Comparison of ENCODE assay signal across 35 cellular contexts in the genomic region with DNA sequence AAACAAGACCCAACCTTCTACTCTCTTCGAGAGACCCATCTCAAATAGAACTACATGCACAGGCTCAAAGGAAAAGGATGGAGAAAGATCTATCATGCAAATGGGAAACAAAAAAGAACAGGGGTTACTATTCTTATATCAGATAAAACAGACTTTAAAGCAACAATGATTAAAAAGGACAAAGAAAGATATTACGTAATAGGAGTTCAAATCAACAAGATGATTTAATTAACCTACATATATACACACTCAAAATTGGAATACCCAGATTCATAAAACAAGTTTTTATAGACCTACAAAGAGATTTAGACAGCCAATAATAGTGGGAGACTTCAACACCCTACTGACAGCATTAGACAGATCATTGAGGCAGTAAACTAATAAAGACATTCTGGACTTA.
"Had no signal": no experiment of that assay in that cellular context is flagged by ENCODE, and none has a peak within 500 bp of the region (broad histone marks: within the 10 kb centered on the region; RNA-seq: fewer than 3 reads in every experiment).

No MANE protein-coding gene starts in this region.

- H3K36me3 ChIP-seq: MG63 had no signal

- DNase-seq: Karpas-422, Kasumi-1, MG63, MM.1S, MV-4-11, NCI-H1048, NCI-H1092, NCI-H1092 treated with DMSO at 0.1 percent for 48 hours, NCI-H1105, NCI-H1105 treated with DMSO at 0.1 percent for 48 hours, NCI-H1417, NCI-H1417 treated with DMSO at 0.1 percent for 48 hours, NCI-H1436, NCI-H1436 treated with DMSO at 0.1 percent for 48 hours, NCI-H146, NCI-H1694, NCI-H1694 treated with DMSO at 0.1 percent for 48 hours, NCI-H187, NCI-H187 treated with DMSO at 0.1 percent for 48 hours, NCI-H1930, NCI-H2029, NCI-H2029 treated with DMSO at 0.1 percent for 48 hours, NCI-H2081, NCI-H2081 treated with DMSO at 0.1 percent for 48 hours, NCI-H2107, NCI-H2171, NCI-H2171 treated with DMSO at 0.1 percent for 48 hours, NCI-H2227 treated with DMSO at 0.1 percent for 48 hours, NCI-H226, NCI-H345, NCI-H446, NCI-H446 treated with DMSO at 0.1 percent for 48 hours, NCI-H510A, NCI-H510A treated with DMSO at 0.1 percent for 48 hours, NCI-H524 treated with DMSO at 0.1 percent for 48 hours had no signal

- H3K27me3 ChIP-seq: MG63 had no signal

- H3K4me3 ChIP-seq: MG63 had no signal
